In genomic region chr2:102753563-102754159, GRCh38 we compare ENCODE assay signal across 9 cellular contexts. TPM values are rescaled to one million over a fixed set of nuclear protein-coding genes. Genes with fewer than 3 reads are reported as not detected.
A peak's percentile ranks its signal among the peaks of the same experiment; 100 is the strongest.
DNase-seq lines count a peak whose midpoint lies in the region; ATAC-seq lines count a peak whose summit lies in the region.
"Had no signal": no experiment of that assay in that cellular context is flagged by ENCODE, and none has a peak within 500 bp of the region (broad histone marks: within the 10 kb centered on the region; RNA-seq: fewer than 3 reads in every experiment).

No MANE protein-coding gene starts in this region.

- no peak overlapping the region for H3K27ac Mint-ChIP-seq in immature natural killer cell
- H3K27ac Mint-ChIP-seq: stimulated activated naive B cell treated with anti-CD40 and anti-IgM and Interleukin-4, amounts not matched to agents 10 μg/mL and 1 μg/mL and 100 μg/mL, for 72 hours had no signal

- peak; percentile 18 for DNase-seq in activated naive CD4-positive, alpha-beta T cell treated with Interleukin-2 at 50 U/mL for 16 hours
- DNase-seq in activated naive CD4-positive, alpha-beta T cell treated with anti-CD3 and anti-CD28 coated beads, Interleukin-2, amount 50 U/mL, for 16 hours: no peak
- DNase-seq in NCI-H510A treated with DMSO at 0.1 percent for 48 hours (lab: John Stamatoyannopoulos, UW): peak; percentile 49
- peak; percentile 61 for DNase-seq in astrocyte of the hippocampus (ENCODE audit: low read depth, low spot score)
- DNase-seq in immature natural killer cell: peak; percentile 18 to 25 (median 24)
- DNase-seq in stromal cell of bone marrow (ENCODE audit: low read depth): peak; percentile 31
- DNase-seq: stimulated activated naive B cell treated with anti-CD40 and anti-IgM and Interleukin-4, amounts not matched to agents 10 μg/mL and 1 μg/mL and 100 μg/mL, for 72 hours had no signal

- peaks cover 0 to 4% (median 0%) of the 10 kb centered on the region in 3 donors for H3K27me3 Mint-ChIP-seq in immature natural killer cell (ENCODE audit: low read depth in 3 of 3)
- H3K27me3 Mint-ChIP-seq: stimulated activated naive B cell treated with anti-CD40 and anti-IgM and Interleukin-4, amounts not matched to agents 10 μg/mL and 1 μg/mL and 100 μg/mL, for 72 hours had no signal

- H3K9me3 Mint-ChIP-seq in immature natural killer cell: no peaks in the 10 kb centered on the region
- H3K9me3 Mint-ChIP-seq: stimulated activated naive B cell treated with anti-CD40 and anti-IgM and Interleukin-4, amounts not matched to agents 10 μg/mL and 1 μg/mL and 100 μg/mL, for 72 hours had no signal

- H3K36me3 Mint-ChIP-seq in immature natural killer cell: peaks cover 4 to 5% (median 4%) of the 10 kb centered on the region in 3 donors

- no peak overlapping the region for H3K4me3 Mint-ChIP-seq in immature natural killer cell
- H3K4me3 Mint-ChIP-seq: stimulated activated naive B cell treated with anti-CD40 and anti-IgM and Interleukin-4, amounts not matched to agents 10 μg/mL and 1 μg/mL and 100 μg/mL, for 72 hours had no signal

- ATAC-seq in HG02981 (IDR thresholded peaks at IDR 0.05; ENCODE audit: unreplicated experiment) (peak; percentile 55), HG02938 (IDR thresholded peaks at IDR 0.05; ENCODE audit: unreplicated experiment) (no peak)

- no peaks in the 10 kb centered on the region for H3K4me1 Mint-ChIP-seq in immature natural killer cell

RNA-seq across cellular contexts. Expression of gene TMEM182, which starts 8.2 kb away (rescaled TPM):
- 1 to 10 TPM; 6.2 to 6.5 (median 6.2) TPM for polyA plus RNA-seq in immature natural killer cell
